ENCODE assay signal across 1 cellular context in genomic region chr2:138501427-138502252, GRCh38.
TF ChIP-seq lines count a peak whose summit lies in the region.

SPOPL (plus strand) TSS chr2:138501770; CDS start chr2:138550217, 48,447 bp downstream.

TF ChIP-seq in K562, 482 proteins besides CTCF, POLR2A, EP300 and RAD21 (continued from another document and continues in another):
- 0 out of 2 replicates have a peak, but pooled peaks have one; percentile 24 for TF ChIP-seq RREB1 (CRISPR knock-in tag; IDR thresholded peaks at IDR 0.05)
- TF ChIP-seq TCF15 (CRISPR knock-in tag; IDR thresholded peaks at IDR 0.05): no peak
- TF ChIP-seq MEIS2 (IDR thresholded peaks at IDR 0.05; ENCODE audit: partially characterized antibody): no peak
- TF ChIP-seq TCF7 (IDR thresholded peaks at IDR 0.05; ENCODE audit: borderline replicate concordance): no peak
- TF ChIP-seq NR2C2 (CRISPR knock-in tag; IDR thresholded peaks at IDR 0.05): no peak
- TF ChIP-seq NR2C2 (tag; IDR thresholded peaks at IDR 0.05): no peak
- TF ChIP-seq CBX5 (IDR thresholded peaks at IDR 0.05; ENCODE audit: borderline replicate concordance, low read depth): no peak
- TF ChIP-seq SAFB2 (IDR thresholded peaks at IDR 0.05; ENCODE audit: borderline replicate concordance, low read depth, low read length, severe bottlenecking): no peak
- no peak for TF ChIP-seq SP1 (CRISPR knock-in tag; IDR thresholded peaks at IDR 0.05)
- TF ChIP-seq E2F1 (CRISPR knock-in tag; IDR thresholded peaks at IDR 0.05): no peak
- no peak for TF ChIP-seq ESRRB (CRISPR knock-in tag; IDR thresholded peaks at IDR 0.05; ENCODE audit: borderline replicate concordance)
- TF ChIP-seq ZNF121 (CRISPR knock-in tag; conservative IDR thresholded peaks at IDR 0.05): no peak
- no peak for TF ChIP-seq SNIP1 (IDR thresholded peaks at IDR 0.05; ENCODE audit: low read depth)
- TF ChIP-seq ETV5 (CRISPR knock-in tag; IDR thresholded peaks at IDR 0.05; ENCODE audit: low read depth): no peak; the same call in 1 of the 2 replicates
- no peak for TF ChIP-seq MED1 (CRISPR knock-in tag; IDR thresholded peaks at IDR 0.05; ENCODE audit: borderline replicate concordance)
- TF ChIP-seq GATA2 (CRISPR knock-in tag; IDR thresholded peaks at IDR 0.05): no peak
- no peak for TF ChIP-seq HDAC2 (IDR thresholded peaks at IDR 0.05)
- no peak for TF ChIP-seq NUFIP1 (IDR thresholded peaks at IDR 0.05; ENCODE audit: partially characterized antibody)
- no peak for TF ChIP-seq KLF10 (CRISPR knock-in tag; IDR thresholded peaks at IDR 0.05)
- no peak for TF ChIP-seq CBFA2T3 (IDR thresholded peaks at IDR 0.05)
- TF ChIP-seq LCOR (CRISPR knock-in tag; IDR thresholded peaks at IDR 0.05): no peak
- peak; percentile 25; the same call in 1 of the 2 replicates for TF ChIP-seq FOXJ2 (tag; IDR thresholded peaks at IDR 0.05)
- no peak for TF ChIP-seq AFF1 (IDR thresholded peaks at IDR 0.05; ENCODE audit: low read depth in 1 of 2, partially characterized antibody in 2 of 2)
- no peak for TF ChIP-seq OTX1 (CRISPR knock-in tag; IDR thresholded peaks at IDR 0.05)
- TF ChIP-seq ZNF311 (CRISPR knock-in tag; IDR thresholded peaks at IDR 0.05): no peak
- TF ChIP-seq PHF8 (IDR thresholded peaks at IDR 0.05; ENCODE audit: borderline replicate concordance, low read length): peak; percentile 93
- TF ChIP-seq SNAPC5 (CRISPR knock-in tag; IDR thresholded peaks at IDR 0.05): no peak
- no peak for TF ChIP-seq XRCC3 (IDR thresholded peaks at IDR 0.05)
- TF ChIP-seq CTBP1 (IDR thresholded peaks at IDR 0.05; ENCODE audit: borderline replicate concordance): peak; percentile 48
- TF ChIP-seq KAT8 (IDR thresholded peaks at IDR 0.05; ENCODE audit: low read depth): no peak
- TF ChIP-seq SFPQ (IDR thresholded peaks at IDR 0.05; ENCODE audit: low read depth, low read length): no peak
- TF ChIP-seq CHD2 (IDR thresholded peaks at IDR 0.05; ENCODE audit: low read depth, low read length): no peak
- no peak for TF ChIP-seq YBX1 (IDR thresholded peaks at IDR 0.05)
- peak; percentile 79 for TF ChIP-seq POLR2AphosphoS5 (IDR thresholded peaks at IDR 0.05; ENCODE audit: control insufficient read depth, insufficient read depth, low read depth, low read length)
- no peak for TF ChIP-seq ZSCAN32 (CRISPR knock-in tag; IDR thresholded peaks at IDR 0.05)
- TF ChIP-seq CC2D1A (IDR thresholded peaks at IDR 0.05): no peak
- TF ChIP-seq ZNF347 (CRISPR knock-in tag; IDR thresholded peaks at IDR 0.05; ENCODE audit: low read depth): no peak
- no peak for TF ChIP-seq HOMEZ (CRISPR knock-in tag; IDR thresholded peaks at IDR 0.05)
- no peak for TF ChIP-seq ZMIZ1 (IDR thresholded peaks at IDR 0.05; ENCODE audit: low read depth in 2 of 2, low read length in 2 of 2)
- no peak for TF ChIP-seq ZBTB12 (CRISPR knock-in tag; IDR thresholded peaks at IDR 0.05)
- peak; percentile 57 for TF ChIP-seq POLR2B (IDR thresholded peaks at IDR 0.05; ENCODE audit: low read depth, partially characterized antibody)
- no peak for TF ChIP-seq ZNF133 (CRISPR knock-in tag; IDR thresholded peaks at IDR 0.05)
- TF ChIP-seq ZNF239 (CRISPR knock-in tag; IDR thresholded peaks at IDR 0.05): no peak
- peak; percentile 60; the same call in 1 of the 2 replicates for TF ChIP-seq TAF7 (tag; IDR thresholded peaks at IDR 0.05)
- no peak for TF ChIP-seq PKNOX1 (IDR thresholded peaks at IDR 0.05)
